Comparison of ENCODE assay signal across 1 cellular context in genomic region chr1:178025613-178026356, GRCh38.
TF ChIP-seq lines count a peak whose summit lies in the region.

No MANE protein-coding gene starts in this region.

TF ChIP-seq in SK-N-SH treated with all-trans-retinoic acid at 6 μM for 48 hours, 23 proteins besides CTCF, POLR2A, EP300 and RAD21 (continued from another document):
- no peak for TF ChIP-seq TSHZ2 (CRISPR knock-in tag; IDR thresholded peaks at IDR 0.05)
- TF ChIP-seq SNAI2 (CRISPR knock-in tag; IDR thresholded peaks at IDR 0.05): no peak
- no peak for TF ChIP-seq GLIS3 (CRISPR knock-in tag; IDR thresholded peaks at IDR 0.05)
- TF ChIP-seq CREB5 (CRISPR knock-in tag; IDR thresholded peaks at IDR 0.05; ENCODE audit: low read depth): no peak
TF ChIP-seq in SK-N-SH treated with all-trans-retinoic acid at 6 μM for 48 hours: peak in this region for 0.
